Comparison of ENCODE assay signal across 1 cellular context in genomic region chr14:36356862-36357261, GRCh38.
TF ChIP-seq lines count a peak whose summit lies in the region.

No MANE protein-coding gene starts in this region.

TF ChIP-seq in HepG2, 621 proteins besides CTCF, POLR2A, EP300 and RAD21 (continued from another document):
- no peak for TF ChIP-seq TFDP2 (CRISPR knock-in tag; IDR thresholded peaks at IDR 0.05)
- TF ChIP-seq FOXP4 (CRISPR knock-in tag; IDR thresholded peaks at IDR 0.05): no peak
- no peak for TF ChIP-seq ZFP82 (CRISPR knock-in tag; IDR thresholded peaks at IDR 0.05; ENCODE audit: borderline replicate concordance)
- no peak for TF ChIP-seq ZFP91 (CRISPR knock-in tag; IDR thresholded peaks at IDR 0.05; ENCODE audit: borderline replicate concordance)
- TF ChIP-seq SOX6 (IDR thresholded peaks at IDR 0.05): no peak
- TF ChIP-seq SOX6 (CRISPR knock-in tag; IDR thresholded peaks at IDR 0.05): no peak
